ENCODE assay signal across 26 cellular contexts in the genomic region with DNA sequence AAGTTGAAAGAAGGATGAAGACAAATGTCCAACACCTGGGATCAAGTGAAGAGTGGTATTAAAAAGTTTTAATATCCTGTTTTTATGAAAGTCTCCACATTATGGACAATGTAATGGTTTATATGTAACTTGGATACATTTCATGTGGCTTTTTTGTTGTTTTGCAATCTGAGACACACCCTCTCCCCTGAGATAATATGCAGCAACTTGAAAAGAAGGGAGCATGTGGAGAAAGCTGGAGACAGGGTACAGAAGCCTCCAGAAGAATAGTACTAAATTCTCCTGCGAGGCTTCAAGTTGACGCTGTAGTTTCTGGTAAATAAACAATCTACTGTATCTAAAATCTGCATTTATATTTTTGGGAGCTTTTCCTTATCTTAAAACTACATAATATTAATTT. TPM values are rescaled to one million over a fixed set of nuclear protein-coding genes. Genes with fewer than 3 reads are reported as not detected.
A peak's percentile ranks its signal among the peaks of the same experiment; 100 is the strongest.
DNase-seq lines count a peak whose midpoint lies in the region; ATAC-seq and TF ChIP-seq lines count a peak whose summit lies in the region.
"Had no signal": no experiment of that assay in that cellular context is flagged by ENCODE, and none has a peak within 500 bp of the region (broad histone marks: within the 10 kb centered on the region; RNA-seq: fewer than 3 reads in every experiment).

No MANE protein-coding gene starts in this region.

- TF ChIP-seq CTCF in cardiac fibroblast (IDR thresholded peaks at IDR 0.05; ENCODE audit: low read depth, low read length) (no peak), gastroesophageal sphincter (IDR thresholded peaks at IDR 0.05) (no peak), ovary (IDR thresholded peaks at IDR 0.05) (no peak)

- no peak overlapping the region for H3K27ac ChIP-seq in gastroesophageal sphincter
- no peak overlapping the region for H3K27ac ChIP-seq in ovary
- H3K27ac ChIP-seq: KMS-11, vagina had no signal

- no peaks in the 10 kb centered on the region for H3K9me3 ChIP-seq in gastroesophageal sphincter
- H3K9me3 ChIP-seq in ovary: no peaks in the 10 kb centered on the region
- H3K9me3 ChIP-seq: heart left ventricle, vagina had no signal

- no peak overlapping the region for H3K4me3 ChIP-seq in cardiac fibroblast (replicated peaks in 1 of 2; ENCODE audit: low read depth in 2 of 2, low read length in 2 of 2)
- H3K4me3 ChIP-seq in gastroesophageal sphincter: no peak overlapping the region
- H3K4me3 ChIP-seq in ovary: no peak overlapping the region
- H3K4me3 ChIP-seq: heart left ventricle, vagina had no signal

- WGBS in gastroesophageal sphincter (ENCODE audit: low coverage in 1 of 2), 2 donors: 79 to 84% methylated on average over 2 of the region's 2 CpGs
- 88 to 92% (median 90%) methylated on average over 2 of the region's 2 CpGs for WGBS in ovary, 3 donors

- TF ChIP-seq EP300 in gastroesophageal sphincter (IDR thresholded peaks at IDR 0.05) (no peak), ovary (IDR thresholded peaks at IDR 0.05) (no peak)

- H3K4me1 ChIP-seq in gastroesophageal sphincter (peaks cover 0 to 11% (median 0%) of the 10 kb centered on the region in 3 donors), ovary (ENCODE audit: insufficient read depth) (no peaks in the 10 kb centered on the region)

- H3K9me3 Mint-ChIP-seq in activated naive CD4-positive, alpha-beta T cell treated with anti-CD3 and anti-CD28 coated beads, Interleukin-2, amount 50 U/mL, for 24 hours: no peaks in the 10 kb centered on the region
- H3K9me3 Mint-ChIP-seq: activated T-cell treated with anti-CD3 and anti-CD28 coated beads, Interleukin-2, amount 50 U/mL, for 72 hours; CD8-positive, alpha-beta T cell; H9; neural crest cell had no signal

- TF ChIP-seq POLR2A in gastroesophageal sphincter (IDR thresholded peaks at IDR 0.05) (no peak), ovary (IDR thresholded peaks at IDR 0.05) (no peak)

- H3K36me3 Mint-ChIP-seq in activated naive CD4-positive, alpha-beta T cell treated with anti-CD3 and anti-CD28 coated beads, Interleukin-2, amount 50 U/mL, for 24 hours: no peaks in the 10 kb centered on the region
- H3K36me3 Mint-ChIP-seq: CD8-positive, alpha-beta T cell had no signal

- no peaks in the 10 kb centered on the region for H3K27me3 ChIP-seq in gastroesophageal sphincter
- H3K27me3 ChIP-seq in ovary: no peaks in the 10 kb centered on the region
- H3K27me3 ChIP-seq: heart left ventricle, vagina had no signal

- intact Hi-C loops in sciatic nerve (cut with DNase I) (no loop called here), ovary (cut with DNase I) (no loop called here)

- H3K4me3 Mint-ChIP-seq in activated naive CD4-positive, alpha-beta T cell treated with anti-CD3 and anti-CD28 coated beads, Interleukin-2, amount 50 U/mL, for 24 hours: no peak overlapping the region
- H3K4me3 Mint-ChIP-seq: activated T-cell treated with anti-CD3 and anti-CD28 coated beads, Interleukin-2, amount 50 U/mL, for 72 hours; B cell; CD8-positive, alpha-beta T cell; H9; neural crest cell; stimulated activated naive CD8-positive, alpha-beta T cell treated with anti-CD3 and anti-CD28 coated beads, Interleukin-15, amount 100 ng/mL, for 72 hours had no signal

- peak overlapping the region; percentile 14 for H3K27ac Mint-ChIP-seq in activated naive CD4-positive, alpha-beta T cell treated with anti-CD3 and anti-CD28 coated beads, Interleukin-2, amount 50 U/mL, for 24 hours
- H3K27ac Mint-ChIP-seq: activated T-cell treated with anti-CD3 and anti-CD28 coated beads, Interleukin-2, amount 50 U/mL, for 72 hours; B cell; CD8-positive, alpha-beta T cell; stimulated activated naive CD8-positive, alpha-beta T cell treated with anti-CD3 and anti-CD28 coated beads, Interleukin-15, amount 100 ng/mL, for 72 hours had no signal

- no peaks in the 10 kb centered on the region for H3K4me1 Mint-ChIP-seq in activated naive CD4-positive, alpha-beta T cell treated with anti-CD3 and anti-CD28 coated beads, Interleukin-2, amount 50 U/mL, for 24 hours
- H3K4me1 Mint-ChIP-seq: B cell; neural crest cell; stimulated activated naive CD8-positive, alpha-beta T cell treated with anti-CD3 and anti-CD28 coated beads, Interleukin-15, amount 100 ng/mL, for 72 hours had no signal

- H3K36me3 ChIP-seq in gastroesophageal sphincter (no peaks in the 10 kb centered on the region), ovary (no peaks in the 10 kb centered on the region)
- H3K36me3 ChIP-seq: vagina had no signal

- in situ Hi-C loops in ACHN (cut with HindIII; ENCODE audit: low pct_ligation_motif_present, low pct_unique_long_range_greater_than_20kb, low sequenced_read_pairs): no loop called here

- no peak for DNase-seq in activated naive CD4-positive, alpha-beta T cell treated with Interleukin-2 at 50 U/mL for 16 hours
- DNase-seq in cardiac fibroblast (ENCODE audit: low read depth in 2 of 2) (peak; percentile 50 to 62), sciatic nerve (ENCODE audit: low spot score) (no peak), ACHN (no peak), ovary (no peak), NCI-H226 (no peak)
- DNase-seq: activated CD4-positive, alpha-beta T cell treated with anti-CD3 and anti-CD28 coated beads, Interleukin-2, amount 50 U/mL, for 4 hours; activated T-cell treated with anti-CD3 and anti-CD28 coated beads, Interleukin-2, amount 50 U/mL, for 72 hours; CD8-positive, alpha-beta T cell; H9; heart left ventricle; MM.1S; NCI-H1105 treated with DMSO at 0.1 percent for 48 hours; NCI-H1930; NCI-H526; OCI-M1; stimulated activated CD4-positive, alpha-beta T cell treated with anti-CD3 and anti-CD28 coated beads, Interleukin-2, amount 100 ng/mL, for 48 hours; stimulated activated naive CD8-positive, alpha-beta T cell treated with anti-CD3 and anti-CD28 coated beads, Interleukin-15, amount 100 ng/mL, for 72 hours; T-helper 2 cell had no signal

- H3K27me3 Mint-ChIP-seq in activated naive CD4-positive, alpha-beta T cell treated with anti-CD3 and anti-CD28 coated beads, Interleukin-2, amount 50 U/mL, for 24 hours: peaks cover 7% of the 10 kb centered on the region
- H3K27me3 Mint-ChIP-seq: B cell had no signal

- ATAC-seq in gastroesophageal sphincter (peak; percentile 50), sciatic nerve (peak; percentile 49)
- ATAC-seq: activated CD4-positive, CD25-positive, alpha-beta regulatory T cell treated with anti-CD3 and anti-CD28 coated beads, Interleukin-2, amount 50 U/mL, for 24 hours; activated T-cell treated with anti-CD3 and anti-CD28 coated beads, Interleukin-2, amount 50 U/mL, for 72 hours; CD8-positive, alpha-beta T cell; stimulated activated naive CD8-positive, alpha-beta T cell treated with anti-CD3 and anti-CD28 coated beads, Interleukin-15, amount 100 ng/mL, for 72 hours had no signal

RNA-seq across cellular contexts. Expression of a gene that starts 47.1 kb away (rescaled TPM):
- total RNA-seq in gastroesophageal sphincter (100 to 1,000 TPM in 1 of 4 donors, 10 to 100 TPM in 3; 26.8 to 148 (median 65.8) TPM), sciatic nerve (98.0 TPM), ovary (10 to 100 TPM in 3 of 7 donors, 1 to 10 TPM in 4; 2.2 to 17.4 (median 7.3) TPM)
- 10 to 100 TPM in 1 of 2 donors, 1 to 10 TPM in 1; 5.5 to 21.3 TPM for polyA plus RNA-seq in ovary
- total RNA-seq: B cell had no signal

Comparison
In these comparisons a context has a peak if more than half of its experiments do, and no peak if none do; other contexts are left out.
1. DNase-seq: peak in cardiac fibroblast (2 of 2); none in activated naive CD4-positive, alpha-beta T cell treated with Interleukin-2 at 50 U/mL for 16 hours (single experiment), sciatic nerve (single experiment), ACHN (single experiment), ovary (0 of 5) and NCI-H226 (single experiment).